ENCODE assay signal across 13 cellular contexts in the genomic region with DNA sequence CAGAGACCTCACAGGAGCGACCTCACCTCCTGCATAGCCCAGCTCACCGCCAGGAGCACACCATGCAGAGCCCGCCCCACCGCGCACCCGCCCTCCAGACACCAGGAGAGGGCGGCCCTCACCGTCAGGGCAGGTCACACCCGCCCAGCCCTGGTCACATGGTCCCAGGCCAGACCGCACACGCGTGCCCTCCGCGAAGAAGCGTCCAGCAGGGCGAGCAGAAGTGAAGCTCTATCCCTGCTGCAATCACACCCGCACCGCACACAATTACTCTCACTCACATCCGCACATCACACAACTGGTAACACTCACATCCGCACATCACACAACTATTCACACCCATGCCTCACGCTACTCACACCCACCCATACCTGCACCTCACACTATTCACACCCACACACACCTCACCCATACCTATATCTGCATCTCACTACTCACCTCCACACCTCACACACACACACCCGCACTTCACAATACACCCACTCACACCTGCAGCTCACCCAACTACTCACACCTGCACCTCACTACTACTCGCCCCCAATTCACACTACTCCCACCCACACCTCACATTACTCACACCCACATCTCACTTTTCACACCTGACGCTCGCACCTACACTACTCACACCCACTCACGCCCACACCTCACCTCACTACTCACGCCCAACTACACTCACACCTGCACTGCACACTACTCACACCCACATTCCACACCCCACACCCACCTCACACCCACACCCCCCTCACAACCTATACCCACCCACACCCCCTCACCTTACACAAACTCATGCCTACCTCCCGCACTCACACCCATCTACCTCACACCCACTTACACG.
A peak's percentile ranks its signal among the peaks of the same experiment; 100 is the strongest.
DNase-seq lines count a peak whose midpoint lies in the region; ATAC-seq, FAIRE-seq and TF ChIP-seq lines count a peak whose summit lies in the region.
"Had no signal": no experiment of that assay in that cellular context is flagged by ENCODE, and none has a peak within 500 bp of the region (broad histone marks: within the 10 kb centered on the region; RNA-seq: fewer than 3 reads in every experiment).

No MANE protein-coding gene starts in this region.

- TF ChIP-seq CTCF in left ventricle myocardium inferior (IDR thresholded peaks at IDR 0.05; ENCODE audit: borderline replicate concordance) (no peak), adrenal gland (IDR thresholded peaks at IDR 0.05) (no peak), lower lobe of right lung (IDR thresholded peaks at IDR 0.05) (no peak)

- no peaks in the 10 kb centered on the region for H3K27me3 ChIP-seq in left ventricle myocardium inferior (ENCODE audit: low read depth)
- H3K27me3 ChIP-seq in adrenal gland: no peaks in the 10 kb centered on the region
- no peaks in the 10 kb centered on the region for H3K27me3 ChIP-seq in lower lobe of right lung (ENCODE audit: low read depth)

- ATAC-seq in left ventricle myocardium superior: no peak
- no peak for ATAC-seq in lower lobe of right lung

- H3K27ac ChIP-seq in left ventricle myocardium inferior (replicated peaks): no peak overlapping the region
- H3K27ac ChIP-seq in adrenal gland: no peak overlapping the region
- H3K27ac ChIP-seq in lower lobe of right lung: no peak overlapping the region

- WGBS in adrenal gland, 4 donors: 96 to 98% (median 97%) methylated on average over 28 to 29 of the region's 29 CpGs

- intact Hi-C loops in left ventricle myocardium inferior (cut with micrococcal nuclease): no loop called here
- intact Hi-C loops in left ventricle myocardium superior (cut with micrococcal nuclease): no loop called here
- intact Hi-C loops in adrenal gland (cut with DNase I): no loop called here
- intact Hi-C loops in lower lobe of right lung (cut with DNase I): no loop called here

- H3K4me1 ChIP-seq in left ventricle myocardium inferior (peaks cover 16% of the 10 kb centered on the region), adrenal gland (replicated peaks in 1 of 2) (no peaks in the 10 kb centered on the region), lower lobe of right lung (peaks cover 11% of the 10 kb centered on the region)

- FAIRE-seq in urothelium cell line (lab: Jason Lieb, UNC): peak; percentile 74

- no peak for TF ChIP-seq POLR2A in adrenal gland (IDR thresholded peaks at IDR 0.05)

- DNase-seq in left ventricle myocardium inferior: peak; percentile 8
- DNase-seq in left ventricle myocardium superior: no peak
- peak in 6 of 7 donors; percentile 7 to 49 (median 14) for DNase-seq in adrenal gland
- DNase-seq in lower lobe of right lung: peak; percentile 40
- DNase-seq in urothelium cell line (ENCODE audit: low spot score): no peak
- DNase-seq in retina: no peak
- no peak for DNase-seq in NCI-H2196 (lab: John Stamatoyannopoulos, UW; ENCODE audit: unreplicated experiment)
- DNase-seq in AG08395 (ENCODE audit: low spot score): no peak
- DNase-seq: activated CD4-positive, alpha-beta T cell treated with anti-CD3 and anti-CD28 coated beads, Interleukin-2, amount 50 U/mL, for 48 hours; HFFc6; NCI-H1048; NCI-H226; stimulated activated CD4-positive, alpha-beta T cell treated with anti-CD3 and anti-CD28 coated beads, Interleukin-4, amount 100 ng/mL, for 24 hours had no signal

- no peaks in the 10 kb centered on the region for H3K9me3 ChIP-seq in left ventricle myocardium inferior (replicated peaks)
- H3K9me3 ChIP-seq in adrenal gland (replicated peaks in 1 of 3): no peaks in the 10 kb centered on the region
- no peaks in the 10 kb centered on the region for H3K9me3 ChIP-seq in lower lobe of right lung

- H3K4me3 ChIP-seq in left ventricle myocardium inferior (no peak overlapping the region), adrenal gland (no peak overlapping the region), lower lobe of right lung (no peak overlapping the region)

- H3K36me3 ChIP-seq in left ventricle myocardium inferior (peaks cover 74% of the 10 kb centered on the region), adrenal gland (replicated peaks in 1 of 2) (peaks cover 0 to 35% of the 10 kb centered on the region in 2 donors), lower lobe of right lung (peaks cover 57% of the 10 kb centered on the region)

Comparison
In these comparisons a context has a peak if more than half of its experiments do, and no peak if none do; other contexts are left out.
1. DNase-seq: peak in left ventricle myocardium inferior (single experiment), adrenal gland (6 of 7) and lower lobe of right lung (single experiment); none in left ventricle myocardium superior (single experiment), urothelium cell line (single experiment), retina (single experiment), NCI-H2196 (single experiment) and AG08395 (single experiment).